8 cellular contexts compared by ENCODE assay signal in the genomic region with DNA sequence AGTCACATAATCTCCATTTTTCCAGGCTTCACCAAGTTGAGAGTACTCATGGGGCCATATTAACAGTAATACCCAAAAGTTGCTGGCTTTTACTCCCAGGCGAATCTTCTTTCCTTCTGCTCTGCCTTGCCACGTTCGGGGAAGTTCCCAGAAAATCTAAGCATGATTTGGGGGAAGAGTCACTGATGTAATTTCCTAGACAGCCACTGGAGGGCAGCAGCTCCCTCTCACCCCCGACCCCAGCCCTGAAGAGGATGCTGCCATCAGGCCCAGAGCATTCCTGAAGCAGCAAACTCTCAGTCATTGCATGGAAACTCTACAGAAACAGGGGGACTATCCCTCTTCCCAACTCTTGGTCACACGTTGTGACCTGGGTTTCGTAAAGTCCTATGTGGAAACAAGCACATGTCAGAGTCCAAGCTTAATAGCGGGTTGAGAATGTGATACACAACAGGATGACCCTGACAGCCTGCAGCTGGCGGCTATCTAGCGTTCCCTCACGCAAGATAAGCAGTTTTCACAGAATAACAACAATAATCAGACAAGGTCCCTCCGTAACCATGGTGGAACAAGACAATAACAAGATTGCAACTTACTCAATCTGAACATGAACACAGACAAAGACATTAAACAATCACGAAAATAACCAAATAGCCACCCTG. TPM values are rescaled to one million over a fixed set of nuclear protein-coding genes. Genes with fewer than 3 reads are reported as not detected.
DNase-seq lines count a peak whose midpoint lies in the region; ATAC-seq and TF ChIP-seq lines count a peak whose summit lies in the region.

No MANE protein-coding gene starts in this region.

- peaks cover 3% of the 10 kb centered on the region for H3K4me1 ChIP-seq in A673 (ENCODE audit: insufficient read depth, low read length, poor library complexity, severe bottlenecking)

- no peak overlapping the region for H3K4me3 ChIP-seq in A673 (ENCODE audit: low read depth, low read length, poor library complexity, severe bottlenecking)

- H3K27ac ChIP-seq in A673 (ENCODE audit: low read depth, low read length, poor library complexity, severe bottlenecking) = no peak overlapping the region

- POLR2A ChIA-PET in A673 (lab: Charles Lee; ENCODE audit: low non-redundant PET) = no interaction called here

- no peaks in the 10 kb centered on the region for H3K9me3 ChIP-seq in A673 (ENCODE audit: low read depth, low read length, poor library complexity, severe bottlenecking)

- peaks cover 16% of the 10 kb centered on the region for H3K27me3 ChIP-seq in A673 (replicated peaks; ENCODE audit: insufficient read depth, low read depth, low read length, poor library complexity)

- intact Hi-C loops in A673 (cut with micrococcal nuclease; ENCODE audit: unreplicated experiment) = loop anchor here (10.0 kb wide), 2 partner anchors 163 to 513 kb away; no protein-coding TSS in a partner anchor

- TF ChIP-seq CTCF in A673 (conservative IDR thresholded peaks at IDR 0.05; ENCODE audit: low read depth, low read length) (peak; percentile 89), GM13976 (IDR thresholded peaks at IDR 0.05; ENCODE audit: borderline replicate concordance, control extremely low read depth, extremely low read depth, insufficient read depth, missing control alignments) (peak; percentile 81)

- no peak for ATAC-seq in HG02642 (IDR thresholded peaks at IDR 0.05; ENCODE audit: poor library complexity, unreplicated experiment)

- CTCF ChIA-PET in A673 (lab: Charles Lee) = interaction anchor here (0.5 to 0.9 kb wide), 5 partner anchors 8 to 344 kb away, joined by 3 to 5 read pairs (median 3); no protein-coding TSS in a partner anchor

- in situ Hi-C loops in GM13976 (cut with MboI; ENCODE audit: low sequenced_read_pairs, unreplicated experiment) = no loop called here

- H3K36me3 ChIP-seq in A673 (ENCODE audit: insufficient read depth, low read length, poor library complexity, severe bottlenecking) = no peaks in the 10 kb centered on the region

- BruUV-seq in A673 (replicated peaks; lab: Mats Ljungman, UMichigan) = no TSS peak

- peak; percentile 78 for DNase-seq in A673 (ENCODE audit: low spot score)
- peak; percentile 77 for DNase-seq in GM13976 (ENCODE audit: low spot score)
- peak; percentile 48 for DNase-seq in NCI-H460 (ENCODE audit: extremely low read depth, low read depth)
- DNase-seq in activated CD4-positive, alpha-beta T cell treated with anti-CD3 and anti-CD28 coated beads, Interleukin-2, amount 50 U/mL, for 4 hours = peak; percentile 46 to 51
- peak; percentile 28 to 59 for DNase-seq in dermis microvascular lymphatic vessel endothelial cell (ENCODE audit: low read depth in 2 of 2)
- peak; percentile 59 for DNase-seq in medulla oblongata (ENCODE audit: extremely low spot score)
- peak; percentile 8 to 24 for DNase-seq in stimulated activated CD8-positive, alpha-beta memory T cell treated with anti-CD3 and anti-CD28 coated beads, Interleukin-4, amount 100 ng/mL, for 1 hour (ENCODE audit: low read depth in 2 of 2, low spot score in 1 of 2)

RNA-seq across cellular contexts. Expression of gene DHX40, which starts 43.8 kb away (rescaled TPM):
- total RNA-seq in A673 (2021) (22.9 and 32.1 TPM in 2 replicates), dermis microvascular lymphatic vessel endothelial cell (39.1 and 47.9 TPM in 2 replicates)
- total RNA-seq in NCI-H460 (2014; rRNA removed; shearing (Covaris generic)) = 76.7 and 78.2 TPM in 2 replicates
- 24.6 and 44.3 TPM in 2 replicates for polyA plus RNA-seq in NCI-H460 (2014; cell fraction: nucleus; rRNA removed)

Comparison
In these comparisons a context has a peak if more than half of its experiments do, and no peak if none do; other contexts are left out.
1. DNase-seq: peak in every context shown above with its lines; median percentile 78 in A673; 77 in GM13976; 59 in medulla oblongata; 48 in activated CD4-positive, alpha-beta T cell treated with anti-CD3 and anti-CD28 coated beads, Interleukin-2, amount 50 U/mL, for 4 hours; 48 in NCI-H460; 44 in dermis microvascular lymphatic vessel endothelial cell; 16 in stimulated activated CD8-positive, alpha-beta memory T cell treated with anti-CD3 and anti-CD28 coated beads, Interleukin-4, amount 100 ng/mL, for 1 hour.